Comparison of ENCODE assay signal across 7 cellular contexts in genomic region chr2:20135631-20136050, GRCh38.
A peak's percentile ranks its signal among the peaks of the same experiment; 100 is the strongest.
DNase-seq lines count a peak whose midpoint lies in the region; ATAC-seq and TF ChIP-seq lines count a peak whose summit lies in the region.

No MANE protein-coding gene starts in this region.

- WGBS in right lobe of liver (ENCODE audit: insufficient coverage, low coverage, low lambda C conversion rate, missing lambda C conversion rate) = 19% methylated on average over 8 of the region's 10 CpGs

- DNase-seq in GM10266 (ENCODE audit: extremely low spot score) (peak; percentile 75), HuH-7 (ENCODE audit: low spot score) (peak; percentile 80), SJCRH30 (peak; percentile 68 to 83), coronary artery (ENCODE audit: low spot score) (no peak), right lobe of liver (peak; percentile 81 to 83 (median 82))
- DNase-seq in stimulated activated naive CD8-positive, alpha-beta T cell treated with anti-CD3 and anti-CD28 coated beads, Interleukin-15, Interleukin-2, amounts not matched to agents 100 U/mL and 50 U/mL, for 24 hours = peak; percentile 46

- TF ChIP-seq CTCF in GM10266 (IDR thresholded peaks at IDR 0.05; ENCODE audit: control insufficient read depth, insufficient read depth, low read depth, missing control alignments) (peak; percentile 93), coronary artery (IDR thresholded peaks at IDR 0.05) (peak; percentile 18), right lobe of liver (IDR thresholded peaks at IDR 0.05) (peak; percentile 72 to 91 (median 87))

- no peak overlapping the region for H3K27ac ChIP-seq in SJCRH30
- H3K27ac ChIP-seq in coronary artery = no peak overlapping the region
- H3K27ac ChIP-seq in right lobe of liver = no peak overlapping the region

- TF ChIP-seq POLR2A in right lobe of liver (IDR thresholded peaks at IDR 0.05) = no peak

- H3K9me3 ChIP-seq in SJCRH30 (replicated peaks) = no peaks in the 10 kb centered on the region
- H3K9me3 ChIP-seq in right lobe of liver = no peaks in the 10 kb centered on the region

- peak; percentile 85 for ATAC-seq in GM21529 (IDR thresholded peaks at IDR 0.05; ENCODE audit: unreplicated experiment)
- peak; percentile 91 to 96 (median 92) for ATAC-seq in right lobe of liver
- ATAC-seq in stimulated activated naive CD8-positive, alpha-beta T cell treated with anti-CD3 and anti-CD28 coated beads, Interleukin-15, Interleukin-2, amounts not matched to agents 100 U/mL and 50 U/mL, for 24 hours = no peak

- no peak overlapping the region for H3K4me3 ChIP-seq in SJCRH30
- no peak overlapping the region for H3K4me3 ChIP-seq in coronary artery
- H3K4me3 ChIP-seq in right lobe of liver = no peak overlapping the region

- H3K27me3 ChIP-seq in SJCRH30 (peaks cover 2% of the 10 kb centered on the region; the same call in 1 of the 2 replicates), right lobe of liver (no peaks in the 10 kb centered on the region)

- intact Hi-C loops in right lobe of liver (cut with DNase I) = loop anchor here in 1 of 2 donors (10.0 kb wide), 1 partner anchor 49 kb away; no protein-coding TSS in a partner anchor

- H3K4me1 ChIP-seq in SJCRH30 (peaks cover 13% of the 10 kb centered on the region), right lobe of liver (peaks cover 0 to 13% (median 5%) of the 10 kb centered on the region in 4 donors)

- no peaks in the 10 kb centered on the region for H3K36me3 ChIP-seq in SJCRH30
- no peaks in the 10 kb centered on the region for H3K36me3 ChIP-seq in right lobe of liver

Comparison
In these comparisons a context has a peak if more than half of its experiments do, and no peak if none do; other contexts are left out.
1. CTCF ChIP-seq: peak in every context shown above with its lines; median percentile 93 in GM10266; 87 in right lobe of liver; 18 in coronary artery.